14 cellular contexts compared by ENCODE assay signal in genomic region chr7:96354881-96355280, GRCh38. TPM values are rescaled to one million over a fixed set of nuclear protein-coding genes. Genes with fewer than 3 reads are reported as not detected.
DNase-seq lines count a peak whose midpoint lies in the region; ATAC-seq and TF ChIP-seq lines count a peak whose summit lies in the region.
"Had no signal": no experiment of that assay in that cellular context is flagged by ENCODE, and none has a peak within 500 bp of the region (broad histone marks: within the 10 kb centered on the region; RNA-seq: fewer than 3 reads in every experiment).

No MANE protein-coding gene starts in this region.

- H3K9ac ChIP-seq in mammary epithelial cell (ENCODE audit: insufficient read depth, low read length), result no peak overlapping the region
- H3K9ac ChIP-seq: BLaER1 had no signal

- no peaks in the 10 kb centered on the region for H3K79me2 ChIP-seq in mammary epithelial cell (ENCODE audit: insufficient read depth, low read length)

- WGBS in mammary epithelial cell (ENCODE audit: low coverage, missing lambda C conversion rate), result 65% methylated on average over 2 of the region's 3 CpGs
- 68 to 79% methylated on average over 2 of the region's 3 CpGs for WGBS in gastroesophageal sphincter (ENCODE audit: low coverage in 1 of 2), 2 donors

- in situ Hi-C loops in mammary epithelial cell (cut with MboI; ENCODE audit: low sequenced_read_pairs in 2 of 2), result no loop called here

- CTCF ChIA-PET in mammary epithelial cell (lab: Charles Lee; ENCODE audit: low non-redundant PET), result no interaction called here

- H3K27ac ChIP-seq in mammary epithelial cell (ENCODE audit: insufficient read depth, low read depth, low read length) (no peak overlapping the region), gastroesophageal sphincter (no peak overlapping the region)
- H3K27ac ChIP-seq: 22Rv1, A549, BLaER1 had no signal

- peaks cover 3% of the 10 kb centered on the region for H3K4me1 ChIP-seq in mammary epithelial cell (ENCODE audit: insufficient read depth, low read length)
- H3K4me1 ChIP-seq in gastroesophageal sphincter, result no peaks in the 10 kb centered on the region
- H3K4me1 ChIP-seq: BLaER1 had no signal

- dilution Hi-C loops in mammary epithelial cell (cut with HindIII; ENCODE audit: low sequenced_read_pairs), result no loop called here

- H3K4me3 ChIP-seq in mammary epithelial cell (replicated peaks in 1 of 3; ENCODE audit: insufficient read depth in 1 of 3, low read depth in 2 of 3, low read length in 3 of 3) (no peak overlapping the region), epithelial cell of esophagus (ENCODE audit: low read length) (no peak overlapping the region), gastroesophageal sphincter (no peak overlapping the region)
- H3K4me3 ChIP-seq: A549, BLaER1 had no signal

- TF ChIP-seq EP300 in gastroesophageal sphincter (IDR thresholded peaks at IDR 0.05), result no peak

- no TSS peak for BruUV-seq in mammary epithelial cell (replicated peaks; lab: Mats Ljungman, UMichigan)

- intact Hi-C loops in mammary epithelial cell (cut with micrococcal nuclease), result no loop called here

- H2AFZ ChIP-seq in mammary epithelial cell (ENCODE audit: low read depth, low read length), result no peak overlapping the region

- H4K20me1 ChIP-seq in mammary epithelial cell (ENCODE audit: insufficient read depth, low read length), result no peaks in the 10 kb centered on the region
- H4K20me1 ChIP-seq: BLaER1 had no signal

- no peak for TF ChIP-seq POLR2A in gastroesophageal sphincter (IDR thresholded peaks at IDR 0.05)

- H3K4me2 ChIP-seq in mammary epithelial cell (ENCODE audit: insufficient read depth, low read depth, low read length), result no peak overlapping the region
- H3K4me2 ChIP-seq: A549, BLaER1 had no signal

- TF ChIP-seq CTCF in mammary epithelial cell (conservative IDR thresholded peaks at IDR 0.05 in 1 of 2, IDR thresholded peaks at IDR 0.05 in 1 of 2; ENCODE audit: extremely low read depth in 1 of 2, insufficient read depth in 1 of 2, low read depth in 1 of 2, low read length in 2 of 2) (no peak), epithelial cell of esophagus (IDR thresholded peaks at IDR 0.05; ENCODE audit: insufficient read depth, low read depth, low read length, missing control alignments) (no peak), gastroesophageal sphincter (IDR thresholded peaks at IDR 0.05) (no peak)

- no peak for ATAC-seq in gastroesophageal sphincter
- no peak for ATAC-seq in HG03159 (IDR thresholded peaks at IDR 0.05; ENCODE audit: unreplicated experiment)
- ATAC-seq in SK-N-SH treated with all-trans-retinoic acid at 6 μM for 48 hours, result no peak
- ATAC-seq: A549 had no signal

- no peaks in the 10 kb centered on the region for H3K27me3 ChIP-seq in mammary epithelial cell (ENCODE audit: insufficient read depth, low read length)
- H3K27me3 ChIP-seq in gastroesophageal sphincter, result no peaks in the 10 kb centered on the region
- H3K27me3 ChIP-seq: BLaER1 had no signal

- DNase-seq in NCI-H82 (lab: John Stamatoyannopoulos, UW) (peak; percentile 9), NCI-H82 treated with DMSO at 0.1 percent for 48 hours (lab: John Stamatoyannopoulos, UW; ENCODE audit: unreplicated experiment) (no peak), mammary epithelial cell (peak; percentile 3), epithelial cell of esophagus (ENCODE audit: low read depth) (peak; percentile 21)
- DNase-seq: CD4-positive, alpha-beta memory T cell; DMS79 treated with DMSO at 0.1 percent for 48 hours; GF-D8; H9 had no signal

- H3K36me3 ChIP-seq in mammary epithelial cell (ENCODE audit: insufficient read depth, low read length), result no peaks in the 10 kb centered on the region
- no peaks in the 10 kb centered on the region for H3K36me3 ChIP-seq in gastroesophageal sphincter
- H3K36me3 ChIP-seq: BLaER1 had no signal

- H3K9me3 ChIP-seq in mammary epithelial cell (replicated peaks; ENCODE audit: insufficient read depth, low read length) (no peaks in the 10 kb centered on the region), gastroesophageal sphincter (no peaks in the 10 kb centered on the region)
- H3K9me3 ChIP-seq: A549, BLaER1 had no signal

TF ChIP-seq in SK-N-SH treated with all-trans-retinoic acid at 6 μM for 48 hours, 23 proteins besides CTCF, POLR2A, EP300 and RAD21:
- no peak for TF ChIP-seq ZNF565 (CRISPR knock-in tag; conservative IDR thresholded peaks at IDR 0.05; ENCODE audit: low read depth)
- no peak for TF ChIP-seq ZC3H10 (CRISPR knock-in tag; IDR thresholded peaks at IDR 0.05)
- no peak for TF ChIP-seq POU6F1 (CRISPR knock-in tag; IDR thresholded peaks at IDR 0.05; ENCODE audit: borderline replicate concordance, low read depth)
- no peak for TF ChIP-seq CSDC2 (CRISPR knock-in tag; IDR thresholded peaks at IDR 0.05)
- TF ChIP-seq TOX (CRISPR knock-in tag; IDR thresholded peaks at IDR 0.05; ENCODE audit: borderline replicate concordance), result no peak
- TF ChIP-seq, protein P1, sequence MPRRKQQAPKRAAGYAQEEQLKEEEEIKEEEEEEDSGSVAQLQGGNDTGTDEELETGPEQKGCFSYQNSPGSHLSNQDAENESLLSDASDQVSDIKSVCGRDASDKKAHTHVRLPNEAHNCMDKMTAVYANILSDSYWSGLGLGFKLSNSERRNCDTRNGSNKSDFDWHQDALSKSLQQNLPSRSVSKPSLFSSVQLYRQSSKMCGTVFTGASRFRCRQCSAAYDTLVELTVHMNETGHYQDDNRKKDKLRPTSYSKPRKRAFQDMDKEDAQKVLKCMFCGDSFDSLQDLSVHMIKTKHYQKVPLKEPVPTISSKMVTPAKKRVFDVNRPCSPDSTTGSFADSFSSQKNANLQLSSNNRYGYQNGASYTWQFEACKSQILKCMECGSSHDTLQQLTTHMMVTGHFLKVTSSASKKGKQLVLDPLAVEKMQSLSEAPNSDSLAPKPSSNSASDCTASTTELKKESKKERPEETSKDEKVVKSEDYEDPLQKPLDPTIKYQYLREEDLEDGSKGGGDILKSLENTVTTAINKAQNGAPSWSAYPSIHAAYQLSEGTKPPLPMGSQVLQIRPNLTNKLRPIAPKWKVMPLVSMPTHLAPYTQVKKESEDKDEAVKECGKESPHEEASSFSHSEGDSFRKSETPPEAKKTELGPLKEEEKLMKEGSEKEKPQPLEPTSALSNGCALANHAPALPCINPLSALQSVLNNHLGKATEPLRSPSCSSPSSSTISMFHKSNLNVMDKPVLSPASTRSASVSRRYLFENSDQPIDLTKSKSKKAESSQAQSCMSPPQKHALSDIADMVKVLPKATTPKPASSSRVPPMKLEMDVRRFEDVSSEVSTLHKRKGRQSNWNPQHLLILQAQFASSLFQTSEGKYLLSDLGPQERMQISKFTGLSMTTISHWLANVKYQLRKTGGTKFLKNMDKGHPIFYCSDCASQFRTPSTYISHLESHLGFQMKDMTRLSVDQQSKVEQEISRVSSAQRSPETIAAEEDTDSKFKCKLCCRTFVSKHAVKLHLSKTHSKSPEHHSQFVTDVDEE (CRISPR knock-in tag; IDR thresholded peaks at IDR 0.05), result no peak
- TF ChIP-seq RARB (CRISPR knock-in tag; IDR thresholded peaks at IDR 0.05), result no peak
- TF ChIP-seq SNAI2 (CRISPR knock-in tag; IDR thresholded peaks at IDR 0.05), result no peak
- TF ChIP-seq, protein P2, sequence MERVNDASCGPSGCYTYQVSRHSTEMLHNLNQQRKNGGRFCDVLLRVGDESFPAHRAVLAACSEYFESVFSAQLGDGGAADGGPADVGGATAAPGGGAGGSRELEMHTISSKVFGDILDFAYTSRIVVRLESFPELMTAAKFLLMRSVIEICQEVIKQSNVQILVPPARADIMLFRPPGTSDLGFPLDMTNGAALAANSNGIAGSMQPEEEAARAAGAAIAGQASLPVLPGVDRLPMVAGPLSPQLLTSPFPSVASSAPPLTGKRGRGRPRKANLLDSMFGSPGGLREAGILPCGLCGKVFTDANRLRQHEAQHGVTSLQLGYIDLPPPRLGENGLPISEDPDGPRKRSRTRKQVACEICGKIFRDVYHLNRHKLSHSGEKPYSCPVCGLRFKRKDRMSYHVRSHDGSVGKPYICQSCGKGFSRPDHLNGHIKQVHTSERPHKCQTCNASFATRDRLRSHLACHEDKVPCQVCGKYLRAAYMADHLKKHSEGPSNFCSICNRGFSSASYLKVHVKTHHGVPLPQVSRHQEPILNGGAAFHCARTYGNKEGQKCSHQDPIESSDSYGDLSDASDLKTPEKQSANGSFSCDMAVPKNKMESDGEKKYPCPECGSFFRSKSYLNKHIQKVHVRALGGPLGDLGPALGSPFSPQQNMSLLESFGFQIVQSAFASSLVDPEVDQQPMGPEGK (CRISPR knock-in tag; IDR thresholded peaks at IDR 0.05; ENCODE audit: borderline replicate concordance), result no peak
- TF ChIP-seq ZFP3 (CRISPR knock-in tag; IDR thresholded peaks at IDR 0.05), result no peak
- TF ChIP-seq, protein P3, sequence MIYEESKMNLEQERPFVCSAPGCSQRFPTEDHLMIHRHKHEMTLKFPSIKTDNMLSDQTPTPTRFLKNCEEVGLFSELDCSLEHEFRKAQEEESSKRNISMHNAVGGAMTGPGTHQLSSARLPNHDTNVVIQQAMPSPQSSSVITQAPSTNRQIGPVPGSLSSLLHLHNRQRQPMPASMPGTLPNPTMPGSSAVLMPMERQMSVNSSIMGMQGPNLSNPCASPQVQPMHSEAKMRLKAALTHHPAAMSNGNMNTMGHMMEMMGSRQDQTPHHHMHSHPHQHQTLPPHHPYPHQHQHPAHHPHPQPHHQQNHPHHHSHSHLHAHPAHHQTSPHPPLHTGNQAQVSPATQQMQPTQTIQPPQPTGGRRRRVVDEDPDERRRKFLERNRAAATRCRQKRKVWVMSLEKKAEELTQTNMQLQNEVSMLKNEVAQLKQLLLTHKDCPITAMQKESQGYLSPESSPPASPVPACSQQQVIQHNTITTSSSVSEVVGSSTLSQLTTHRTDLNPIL (CRISPR knock-in tag; IDR thresholded peaks at IDR 0.05; ENCODE audit: low read depth), result no peak
- TF ChIP-seq ZFP30 (CRISPR knock-in tag; IDR thresholded peaks at IDR 0.05), result no peak
TF ChIP-seq in SK-N-SH treated with all-trans-retinoic acid at 6 μM for 48 hours: peak in this region for 0.

RNA-seq across cellular contexts. Expression of gene SLC25A13, which starts 33.0 kb away (rescaled TPM):
- total RNA-seq in mammary epithelial cell (10 to 100 TPM; 31.5 to 33.7 TPM), gastroesophageal sphincter (10 to 100 TPM; 19.0 to 42.0 (median 28.0) TPM)
- polyA plus RNA-seq in mammary epithelial cell, result 21.4 TPM
- 42.7 TPM for polyA minus RNA-seq in mammary epithelial cell
